In the genomic region with DNA sequence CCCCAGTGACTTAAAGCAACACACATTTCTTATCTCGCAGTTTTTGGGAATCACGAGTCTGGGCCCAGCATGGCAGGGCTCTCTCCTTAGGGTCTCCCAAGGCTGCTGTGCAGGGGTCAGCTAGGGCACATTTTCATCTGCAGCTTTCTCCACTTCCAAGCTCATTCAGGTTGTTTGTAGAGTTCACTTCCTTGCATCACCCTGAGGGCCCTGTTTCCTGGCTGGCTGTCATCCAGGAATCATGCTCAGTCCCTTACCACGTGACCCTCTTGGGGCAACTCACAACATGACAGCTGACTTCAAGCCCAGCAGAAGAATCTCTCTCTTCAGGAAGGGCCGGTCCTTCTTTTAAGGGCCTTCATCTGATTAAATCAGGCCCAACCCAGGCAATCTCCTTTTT, we compare ENCODE assay signal across 9 cellular contexts. TPM values are rescaled to one million over a fixed set of nuclear protein-coding genes. Genes with fewer than 3 reads are reported as not detected.
DNase-seq lines count a peak whose midpoint lies in the region; ATAC-seq and TF ChIP-seq lines count a peak whose summit lies in the region.
"Had no signal": no experiment of that assay in that cellular context is flagged by ENCODE, and none has a peak within 500 bp of the region (broad histone marks: within the 10 kb centered on the region; RNA-seq: fewer than 3 reads in every experiment).

No MANE protein-coding gene starts in this region.

- H3K36me3 ChIP-seq in A673 (ENCODE audit: insufficient read depth, low read length, poor library complexity, severe bottlenecking) (no peaks in the 10 kb centered on the region), PC-3 (ENCODE audit: low read depth, low read length) (no peaks in the 10 kb centered on the region)

- no peaks in the 10 kb centered on the region for H3K9me2 ChIP-seq in PC-3 (replicated peaks; ENCODE audit: low read length)

- peaks cover 4% of the 10 kb centered on the region for H3K4me1 ChIP-seq in A673 (ENCODE audit: insufficient read depth, low read length, poor library complexity, severe bottlenecking)
- H3K4me1 ChIP-seq in PC-3 (ENCODE audit: insufficient read depth, low read length) = no peaks in the 10 kb centered on the region

- no peaks in the 10 kb centered on the region for H3F3A ChIP-seq in PC-3 (ENCODE audit: low read length, unreplicated experiment)

- H3K9me3 ChIP-seq in A673 (ENCODE audit: low read depth, low read length, poor library complexity, severe bottlenecking) (no peaks in the 10 kb centered on the region), PC-3 (ENCODE audit: low read length) (no peaks in the 10 kb centered on the region)

- no peaks in the 10 kb centered on the region for H4K20me1 ChIP-seq in PC-3 (ENCODE audit: low read length)

- POLR2A ChIA-PET in A673 (lab: Charles Lee; ENCODE audit: low non-redundant PET) (no interaction called here), PC-3 (lab: Charles Lee; ENCODE audit: unreplicated experiment) (no interaction called here)

- H3K27ac ChIP-seq in A673 (ENCODE audit: low read depth, low read length, poor library complexity, severe bottlenecking) (no peak overlapping the region), PC-3 (ENCODE audit: low read length) (no peak overlapping the region)

- no peaks in the 10 kb centered on the region for H3K79me2 ChIP-seq in PC-3 (ENCODE audit: low read length)

- H2AFZ ChIP-seq in PC-3 (ENCODE audit: low read length) = no peak overlapping the region

- H3K27me3 ChIP-seq in A673 (replicated peaks; ENCODE audit: insufficient read depth, low read depth, low read length, poor library complexity) (no peaks in the 10 kb centered on the region), PC-3 (ENCODE audit: low read length) (peaks cover 14% of the 10 kb centered on the region; the same call in 1 of the 2 replicates)

- H3K4me3 ChIP-seq in A673 (ENCODE audit: low read depth, low read length, poor library complexity, severe bottlenecking) (no peak overlapping the region), PC-3 (ENCODE audit: low read length) (no peak overlapping the region), foreskin fibroblast (ENCODE audit: low read depth in 1 of 2, low read length in 2 of 2) (no peak overlapping the region)

- intact Hi-C loops in A673 (cut with micrococcal nuclease; ENCODE audit: unreplicated experiment) = no loop called here
- intact Hi-C loops in PC-3 (cut with micrococcal nuclease) = no loop called here

- no peak for ATAC-seq in PC-3
- ATAC-seq in GM19328 (IDR thresholded peaks at IDR 0.05; ENCODE audit: unreplicated experiment) = no peak
- no peak for ATAC-seq in GM21737 (IDR thresholded peaks at IDR 0.05; ENCODE audit: unreplicated experiment)

- CTCF ChIA-PET in A673 (lab: Charles Lee) = interaction anchor here (0.6 kb wide), 1 partner anchor 326 kb away, joined by 9 read pairs; no protein-coding TSS in a partner anchor
- CTCF ChIA-PET in PC-3 (lab: Charles Lee) = no interaction called here

- BruUV-seq in A673 (replicated peaks; lab: Mats Ljungman, UMichigan) (no TSS peak), PC-3 (replicated peaks; lab: Mats Ljungman, UMichigan) (no TSS peak)

- DNase-seq in A673 (ENCODE audit: low spot score) = peak; percentile 56
- DNase-seq in HT-29 (ENCODE audit: low spot score) = peak; percentile 75
- peak; percentile 32 for DNase-seq in PC-3
- DNase-seq in foreskin fibroblast = peak; percentile 35 to 67
- DNase-seq in anterior cingulate cortex (lab: John Stamatoyannopoulos, UW) = no peak
- DNase-seq in SW480 (ENCODE audit: low spot score) = no peak
- DNase-seq: central memory CD4-positive, alpha-beta T cell had no signal

- no peak overlapping the region for H3K4me2 ChIP-seq in PC-3 (ENCODE audit: low read length)

- no peak overlapping the region for H3K9ac ChIP-seq in PC-3 (ENCODE audit: low read length)

- TF ChIP-seq CTCF in A673 (conservative IDR thresholded peaks at IDR 0.05; ENCODE audit: low read depth, low read length) = no peak
- TF ChIP-seq CTCF in PC-3 (conservative IDR thresholded peaks at IDR 0.05; ENCODE audit: low read depth, low read length) = no peak
- no peak for TF ChIP-seq CTCF in foreskin fibroblast (IDR thresholded peaks at IDR 0.05; ENCODE audit: low read depth, low read length)

RNA-seq across cellular contexts. Expression of a gene that starts 21.3 kb away (rescaled TPM):
- total RNA-seq in A673 (2021) (5.0 and 5.8 TPM in 2 replicates), PC-3 (2014; rRNA removed) (not detected in 2 replicates)
- total RNA-seq in HT-29 (2014; rRNA removed; shearing (Covaris generic)) = not detected in 2 replicates

Comparison
In these comparisons a context has a peak if more than half of its experiments do, and no peak if none do; other contexts are left out.
1. DNase-seq: peak in A673 (single experiment), HT-29 (single experiment), PC-3 (single experiment) and foreskin fibroblast (2 of 2); none in anterior cingulate cortex (0 of 58) and SW480 (single experiment).